In the genomic region with DNA sequence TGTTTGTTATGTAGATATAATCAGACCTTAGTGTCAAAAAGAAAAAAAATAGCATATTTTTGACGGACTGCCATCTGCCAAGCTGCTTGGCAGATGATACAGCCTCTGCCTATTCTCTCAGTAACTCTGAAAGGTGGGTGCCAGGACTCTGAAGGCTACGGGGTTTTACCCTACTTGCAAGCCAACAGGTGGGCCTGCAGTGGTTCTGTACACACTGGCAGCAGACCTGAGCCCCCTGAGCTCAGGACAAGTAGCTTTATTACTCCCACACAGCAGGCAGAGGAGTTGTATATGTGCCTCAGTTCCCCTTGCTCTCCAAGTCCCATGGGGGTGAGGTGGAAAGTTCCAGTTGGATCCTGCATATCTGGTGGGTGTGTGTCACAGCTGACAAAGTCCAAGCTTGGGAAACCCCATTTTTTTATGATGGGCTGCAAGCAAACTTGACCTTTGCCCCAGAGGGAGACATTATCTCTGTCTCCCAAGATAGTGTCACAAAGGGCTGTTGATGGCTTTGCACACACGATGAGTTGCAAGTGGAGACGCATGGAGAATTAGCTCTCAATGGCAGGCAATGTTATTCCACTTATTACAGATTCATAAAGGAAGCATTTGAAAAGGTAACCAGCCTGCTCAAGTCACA, we compare ENCODE assay signal across 1 cellular context.
A peak's percentile ranks its signal among the peaks of the same experiment; 100 is the strongest.
TF ChIP-seq lines count a peak whose summit lies in the region.

No MANE protein-coding gene starts in this region.

TF ChIP-seq in HepG2, 621 proteins besides CTCF, POLR2A, EP300 and RAD21 (continued from another document and continues in another):
- TF ChIP-seq, protein P1, sequence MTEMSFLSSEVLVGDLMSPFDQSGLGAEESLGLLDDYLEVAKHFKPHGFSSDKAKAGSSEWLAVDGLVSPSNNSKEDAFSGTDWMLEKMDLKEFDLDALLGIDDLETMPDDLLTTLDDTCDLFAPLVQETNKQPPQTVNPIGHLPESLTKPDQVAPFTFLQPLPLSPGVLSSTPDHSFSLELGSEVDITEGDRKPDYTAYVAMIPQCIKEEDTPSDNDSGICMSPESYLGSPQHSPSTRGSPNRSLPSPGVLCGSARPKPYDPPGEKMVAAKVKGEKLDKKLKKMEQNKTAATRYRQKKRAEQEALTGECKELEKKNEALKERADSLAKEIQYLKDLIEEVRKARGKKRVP (CRISPR knock-in tag; IDR thresholded peaks at IDR 0.05) = no peak
- 0 out of 2 replicates have a peak, but pooled peaks have one; percentile 24 for TF ChIP-seq TMF1 (CRISPR knock-in tag; IDR thresholded peaks at IDR 0.05; ENCODE audit: low read depth)
- TF ChIP-seq PHF8 (CRISPR knock-in tag; IDR thresholded peaks at IDR 0.05) = no peak
- peak; percentile 62; the same call in 1 of the 2 replicates for TF ChIP-seq MEF2D (CRISPR knock-in tag; IDR thresholded peaks at IDR 0.05)
- TF ChIP-seq, protein P2, sequence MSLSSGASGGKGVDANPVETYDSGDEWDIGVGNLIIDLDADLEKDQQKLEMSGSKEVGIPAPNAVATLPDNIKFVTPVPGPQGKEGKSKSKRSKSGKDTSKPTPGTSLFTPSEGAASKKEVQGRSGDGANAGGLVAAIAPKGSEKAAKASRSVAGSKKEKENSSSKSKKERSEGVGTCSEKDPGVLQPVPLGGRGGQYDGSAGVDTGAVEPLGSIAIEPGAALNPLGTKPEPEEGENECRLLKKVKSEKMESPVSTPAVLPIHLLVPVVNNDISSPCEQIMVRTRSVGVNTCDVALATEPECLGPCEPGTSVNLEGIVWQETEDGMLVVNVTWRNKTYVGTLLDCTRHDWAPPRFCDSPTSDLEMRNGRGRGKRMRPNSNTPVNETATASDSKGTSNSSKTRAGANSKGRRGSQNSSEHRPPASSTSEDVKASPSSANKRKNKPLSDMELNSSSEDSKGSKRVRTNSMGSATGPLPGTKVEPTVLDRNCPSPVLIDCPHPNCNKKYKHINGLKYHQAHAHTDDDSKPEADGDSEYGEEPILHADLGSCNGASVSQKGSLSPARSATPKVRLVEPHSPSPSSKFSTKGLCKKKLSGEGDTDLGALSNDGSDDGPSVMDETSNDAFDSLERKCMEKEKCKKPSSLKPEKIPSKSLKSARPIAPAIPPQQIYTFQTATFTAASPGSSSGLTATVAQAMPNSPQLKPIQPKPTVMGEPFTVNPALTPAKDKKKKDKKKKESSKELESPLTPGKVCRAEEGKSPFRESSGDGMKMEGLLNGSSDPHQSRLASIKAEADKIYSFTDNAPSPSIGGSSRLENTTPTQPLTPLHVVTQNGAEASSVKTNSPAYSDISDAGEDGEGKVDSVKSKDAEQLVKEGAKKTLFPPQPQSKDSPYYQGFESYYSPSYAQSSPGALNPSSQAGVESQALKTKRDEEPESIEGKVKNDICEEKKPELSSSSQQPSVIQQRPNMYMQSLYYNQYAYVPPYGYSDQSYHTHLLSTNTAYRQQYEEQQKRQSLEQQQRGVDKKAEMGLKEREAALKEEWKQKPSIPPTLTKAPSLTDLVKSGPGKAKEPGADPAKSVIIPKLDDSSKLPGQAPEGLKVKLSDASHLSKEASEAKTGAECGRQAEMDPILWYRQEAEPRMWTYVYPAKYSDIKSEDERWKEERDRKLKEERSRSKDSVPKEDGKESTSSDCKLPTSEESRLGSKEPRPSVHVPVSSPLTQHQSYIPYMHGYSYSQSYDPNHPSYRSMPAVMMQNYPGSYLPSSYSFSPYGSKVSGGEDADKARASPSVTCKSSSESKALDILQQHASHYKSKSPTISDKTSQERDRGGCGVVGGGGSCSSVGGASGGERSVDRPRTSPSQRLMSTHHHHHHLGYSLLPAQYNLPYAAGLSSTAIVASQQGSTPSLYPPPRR (CRISPR knock-in tag; IDR thresholded peaks at IDR 0.05; ENCODE audit: borderline replicate concordance) = peak; percentile 79; the same call in 1 of the 2 replicates
- TF ChIP-seq, protein P3, sequence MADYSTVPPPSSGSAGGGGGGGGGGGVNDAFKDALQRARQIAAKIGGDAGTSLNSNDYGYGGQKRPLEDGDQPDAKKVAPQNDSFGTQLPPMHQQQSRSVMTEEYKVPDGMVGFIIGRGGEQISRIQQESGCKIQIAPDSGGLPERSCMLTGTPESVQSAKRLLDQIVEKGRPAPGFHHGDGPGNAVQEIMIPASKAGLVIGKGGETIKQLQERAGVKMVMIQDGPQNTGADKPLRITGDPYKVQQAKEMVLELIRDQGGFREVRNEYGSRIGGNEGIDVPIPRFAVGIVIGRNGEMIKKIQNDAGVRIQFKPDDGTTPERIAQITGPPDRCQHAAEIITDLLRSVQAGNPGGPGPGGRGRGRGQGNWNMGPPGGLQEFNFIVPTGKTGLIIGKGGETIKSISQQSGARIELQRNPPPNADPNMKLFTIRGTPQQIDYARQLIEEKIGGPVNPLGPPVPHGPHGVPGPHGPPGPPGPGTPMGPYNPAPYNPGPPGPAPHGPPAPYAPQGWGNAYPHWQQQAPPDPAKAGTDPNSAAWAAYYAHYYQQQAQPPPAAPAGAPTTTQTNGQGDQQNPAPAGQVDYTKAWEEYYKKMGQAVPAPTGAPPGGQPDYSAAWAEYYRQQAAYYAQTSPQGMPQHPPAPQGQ (CRISPR knock-in tag; IDR thresholded peaks at IDR 0.05; ENCODE audit: borderline replicate concordance) = no peak
- TF ChIP-seq, protein P4, sequence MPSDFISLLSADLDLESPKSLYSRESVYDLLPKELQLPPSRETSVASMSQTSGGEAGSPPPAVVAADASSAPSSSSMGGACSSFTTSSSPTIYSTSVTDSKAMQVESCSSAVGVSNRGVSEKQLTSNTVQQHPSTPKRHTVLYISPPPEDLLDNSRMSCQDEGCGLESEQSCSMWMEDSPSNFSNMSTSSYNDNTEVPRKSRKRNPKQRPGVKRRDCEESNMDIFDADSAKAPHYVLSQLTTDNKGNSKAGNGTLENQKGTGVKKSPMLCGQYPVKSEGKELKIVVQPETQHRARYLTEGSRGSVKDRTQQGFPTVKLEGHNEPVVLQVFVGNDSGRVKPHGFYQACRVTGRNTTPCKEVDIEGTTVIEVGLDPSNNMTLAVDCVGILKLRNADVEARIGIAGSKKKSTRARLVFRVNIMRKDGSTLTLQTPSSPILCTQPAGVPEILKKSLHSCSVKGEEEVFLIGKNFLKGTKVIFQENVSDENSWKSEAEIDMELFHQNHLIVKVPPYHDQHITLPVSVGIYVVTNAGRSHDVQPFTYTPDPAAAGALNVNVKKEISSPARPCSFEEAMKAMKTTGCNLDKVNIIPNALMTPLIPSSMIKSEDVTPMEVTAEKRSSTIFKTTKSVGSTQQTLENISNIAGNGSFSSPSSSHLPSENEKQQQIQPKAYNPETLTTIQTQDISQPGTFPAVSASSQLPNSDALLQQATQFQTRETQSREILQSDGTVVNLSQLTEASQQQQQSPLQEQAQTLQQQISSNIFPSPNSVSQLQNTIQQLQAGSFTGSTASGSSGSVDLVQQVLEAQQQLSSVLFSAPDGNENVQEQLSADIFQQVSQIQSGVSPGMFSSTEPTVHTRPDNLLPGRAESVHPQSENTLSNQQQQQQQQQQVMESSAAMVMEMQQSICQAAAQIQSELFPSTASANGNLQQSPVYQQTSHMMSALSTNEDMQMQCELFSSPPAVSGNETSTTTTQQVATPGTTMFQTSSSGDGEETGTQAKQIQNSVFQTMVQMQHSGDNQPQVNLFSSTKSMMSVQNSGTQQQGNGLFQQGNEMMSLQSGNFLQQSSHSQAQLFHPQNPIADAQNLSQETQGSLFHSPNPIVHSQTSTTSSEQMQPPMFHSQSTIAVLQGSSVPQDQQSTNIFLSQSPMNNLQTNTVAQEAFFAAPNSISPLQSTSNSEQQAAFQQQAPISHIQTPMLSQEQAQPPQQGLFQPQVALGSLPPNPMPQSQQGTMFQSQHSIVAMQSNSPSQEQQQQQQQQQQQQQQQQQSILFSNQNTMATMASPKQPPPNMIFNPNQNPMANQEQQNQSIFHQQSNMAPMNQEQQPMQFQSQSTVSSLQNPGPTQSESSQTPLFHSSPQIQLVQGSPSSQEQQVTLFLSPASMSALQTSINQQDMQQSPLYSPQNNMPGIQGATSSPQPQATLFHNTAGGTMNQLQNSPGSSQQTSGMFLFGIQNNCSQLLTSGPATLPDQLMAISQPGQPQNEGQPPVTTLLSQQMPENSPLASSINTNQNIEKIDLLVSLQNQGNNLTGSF (CRISPR knock-in tag; IDR thresholded peaks at IDR 0.05) = no peak
- no peak for TF ChIP-seq SOX6 (IDR thresholded peaks at IDR 0.05)
- TF ChIP-seq SOX6 (CRISPR knock-in tag; IDR thresholded peaks at IDR 0.05) = peak; percentile 95
- peak; percentile 42; the same call in 1 of the 2 replicates for TF ChIP-seq SMAD1 (CRISPR knock-in tag; IDR thresholded peaks at IDR 0.05; ENCODE audit: borderline replicate concordance, low read depth)
- TF ChIP-seq ZNF792 (CRISPR knock-in tag; IDR thresholded peaks at IDR 0.05) = 0 out of 2 replicates have a peak, but pooled peaks have one; percentile 48
- TF ChIP-seq SMAD3 (CRISPR knock-in tag; IDR thresholded peaks at IDR 0.05) = no peak
- TF ChIP-seq RFXANK (CRISPR knock-in tag; IDR thresholded peaks at IDR 0.05) = no peak
- TF ChIP-seq, protein P5, sequence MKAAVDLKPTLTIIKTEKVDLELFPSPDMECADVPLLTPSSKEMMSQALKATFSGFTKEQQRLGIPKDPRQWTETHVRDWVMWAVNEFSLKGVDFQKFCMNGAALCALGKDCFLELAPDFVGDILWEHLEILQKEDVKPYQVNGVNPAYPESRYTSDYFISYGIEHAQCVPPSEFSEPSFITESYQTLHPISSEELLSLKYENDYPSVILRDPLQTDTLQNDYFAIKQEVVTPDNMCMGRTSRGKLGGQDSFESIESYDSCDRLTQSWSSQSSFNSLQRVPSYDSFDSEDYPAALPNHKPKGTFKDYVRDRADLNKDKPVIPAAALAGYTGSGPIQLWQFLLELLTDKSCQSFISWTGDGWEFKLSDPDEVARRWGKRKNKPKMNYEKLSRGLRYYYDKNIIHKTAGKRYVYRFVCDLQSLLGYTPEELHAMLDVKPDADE (CRISPR knock-in tag; IDR thresholded peaks at IDR 0.05) = no peak
- TF ChIP-seq ZNF670 (CRISPR knock-in tag; IDR thresholded peaks at IDR 0.05; ENCODE audit: borderline replicate concordance) = no peak
- no peak for TF ChIP-seq MAFK (conservative IDR thresholded peaks at IDR 0.05 in 1 of 2, IDR thresholded peaks at IDR 0.05 in 1 of 2; ENCODE audit: low read length in 2 of 2)
- TF ChIP-seq ZNF484 (CRISPR knock-in tag; IDR thresholded peaks at IDR 0.05; ENCODE audit: borderline replicate concordance, low read depth) = no peak
- TF ChIP-seq, protein P6, sequence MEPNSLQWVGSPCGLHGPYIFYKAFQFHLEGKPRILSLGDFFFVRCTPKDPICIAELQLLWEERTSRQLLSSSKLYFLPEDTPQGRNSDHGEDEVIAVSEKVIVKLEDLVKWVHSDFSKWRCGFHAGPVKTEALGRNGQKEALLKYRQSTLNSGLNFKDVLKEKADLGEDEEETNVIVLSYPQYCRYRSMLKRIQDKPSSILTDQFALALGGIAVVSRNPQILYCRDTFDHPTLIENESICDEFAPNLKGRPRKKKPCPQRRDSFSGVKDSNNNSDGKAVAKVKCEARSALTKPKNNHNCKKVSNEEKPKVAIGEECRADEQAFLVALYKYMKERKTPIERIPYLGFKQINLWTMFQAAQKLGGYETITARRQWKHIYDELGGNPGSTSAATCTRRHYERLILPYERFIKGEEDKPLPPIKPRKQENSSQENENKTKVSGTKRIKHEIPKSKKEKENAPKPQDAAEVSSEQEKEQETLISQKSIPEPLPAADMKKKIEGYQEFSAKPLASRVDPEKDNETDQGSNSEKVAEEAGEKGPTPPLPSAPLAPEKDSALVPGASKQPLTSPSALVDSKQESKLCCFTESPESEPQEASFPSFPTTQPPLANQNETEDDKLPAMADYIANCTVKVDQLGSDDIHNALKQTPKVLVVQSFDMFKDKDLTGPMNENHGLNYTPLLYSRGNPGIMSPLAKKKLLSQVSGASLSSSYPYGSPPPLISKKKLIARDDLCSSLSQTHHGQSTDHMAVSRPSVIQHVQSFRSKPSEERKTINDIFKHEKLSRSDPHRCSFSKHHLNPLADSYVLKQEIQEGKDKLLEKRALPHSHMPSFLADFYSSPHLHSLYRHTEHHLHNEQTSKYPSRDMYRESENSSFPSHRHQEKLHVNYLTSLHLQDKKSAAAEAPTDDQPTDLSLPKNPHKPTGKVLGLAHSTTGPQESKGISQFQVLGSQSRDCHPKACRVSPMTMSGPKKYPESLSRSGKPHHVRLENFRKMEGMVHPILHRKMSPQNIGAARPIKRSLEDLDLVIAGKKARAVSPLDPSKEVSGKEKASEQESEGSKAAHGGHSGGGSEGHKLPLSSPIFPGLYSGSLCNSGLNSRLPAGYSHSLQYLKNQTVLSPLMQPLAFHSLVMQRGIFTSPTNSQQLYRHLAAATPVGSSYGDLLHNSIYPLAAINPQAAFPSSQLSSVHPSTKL (CRISPR knock-in tag; IDR thresholded peaks at IDR 0.05) = peak; percentile 93
- no peak for TF ChIP-seq ZNF607 (CRISPR knock-in tag; IDR thresholded peaks at IDR 0.05; ENCODE audit: borderline replicate concordance)
- TF ChIP-seq, protein P7, sequence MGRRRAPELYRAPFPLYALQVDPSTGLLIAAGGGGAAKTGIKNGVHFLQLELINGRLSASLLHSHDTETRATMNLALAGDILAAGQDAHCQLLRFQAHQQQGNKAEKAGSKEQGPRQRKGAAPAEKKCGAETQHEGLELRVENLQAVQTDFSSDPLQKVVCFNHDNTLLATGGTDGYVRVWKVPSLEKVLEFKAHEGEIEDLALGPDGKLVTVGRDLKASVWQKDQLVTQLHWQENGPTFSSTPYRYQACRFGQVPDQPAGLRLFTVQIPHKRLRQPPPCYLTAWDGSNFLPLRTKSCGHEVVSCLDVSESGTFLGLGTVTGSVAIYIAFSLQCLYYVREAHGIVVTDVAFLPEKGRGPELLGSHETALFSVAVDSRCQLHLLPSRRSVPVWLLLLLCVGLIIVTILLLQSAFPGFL (CRISPR knock-in tag; IDR thresholded peaks at IDR 0.05) = no peak
- TF ChIP-seq ZNF746 (CRISPR knock-in tag; IDR thresholded peaks at IDR 0.05) = no peak
- no peak for TF ChIP-seq ARID2 (CRISPR knock-in tag; IDR thresholded peaks at IDR 0.05; ENCODE audit: borderline replicate concordance)
- TF ChIP-seq, protein P8, sequence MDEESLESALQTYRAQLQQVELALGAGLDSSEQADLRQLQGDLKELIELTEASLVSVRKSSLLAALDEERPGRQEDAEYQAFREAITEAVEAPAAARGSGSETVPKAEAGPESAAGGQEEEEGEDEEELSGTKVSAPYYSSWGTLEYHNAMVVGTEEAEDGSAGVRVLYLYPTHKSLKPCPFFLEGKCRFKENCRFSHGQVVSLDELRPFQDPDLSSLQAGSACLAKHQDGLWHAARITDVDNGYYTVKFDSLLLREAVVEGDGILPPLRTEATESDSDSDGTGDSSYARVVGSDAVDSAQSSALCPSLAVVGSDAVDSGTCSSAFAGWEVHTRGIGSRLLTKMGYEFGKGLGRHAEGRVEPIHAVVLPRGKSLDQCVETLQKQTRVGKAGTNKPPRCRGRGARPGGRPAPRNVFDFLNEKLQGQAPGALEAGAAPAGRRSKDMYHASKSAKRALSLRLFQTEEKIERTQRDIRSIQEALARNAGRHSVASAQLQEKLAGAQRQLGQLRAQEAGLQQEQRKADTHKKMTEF (CRISPR knock-in tag; IDR thresholded peaks at IDR 0.05) = peak; percentile 76; the same call in 1 of the 2 replicates
- TF ChIP-seq ZNF3 (CRISPR knock-in tag; IDR thresholded peaks at IDR 0.05) = no peak
- TF ChIP-seq NKX3-1 (CRISPR knock-in tag; IDR thresholded peaks at IDR 0.05) = no peak
- no peak for TF ChIP-seq ATF7 (IDR thresholded peaks at IDR 0.05)
- peak; percentile 80 for TF ChIP-seq ATF7 (CRISPR knock-in tag; IDR thresholded peaks at IDR 0.05)
- TF ChIP-seq, protein P9, sequence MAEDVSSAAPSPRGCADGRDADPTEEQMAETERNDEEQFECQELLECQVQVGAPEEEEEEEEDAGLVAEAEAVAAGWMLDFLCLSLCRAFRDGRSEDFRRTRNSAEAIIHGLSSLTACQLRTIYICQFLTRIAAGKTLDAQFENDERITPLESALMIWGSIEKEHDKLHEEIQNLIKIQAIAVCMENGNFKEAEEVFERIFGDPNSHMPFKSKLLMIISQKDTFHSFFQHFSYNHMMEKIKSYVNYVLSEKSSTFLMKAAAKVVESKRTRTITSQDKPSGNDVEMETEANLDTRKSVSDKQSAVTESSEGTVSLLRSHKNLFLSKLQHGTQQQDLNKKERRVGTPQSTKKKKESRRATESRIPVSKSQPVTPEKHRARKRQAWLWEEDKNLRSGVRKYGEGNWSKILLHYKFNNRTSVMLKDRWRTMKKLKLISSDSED (CRISPR knock-in tag; IDR thresholded peaks at IDR 0.05) = no peak
